10 cellular contexts compared by ENCODE assay signal in the genomic region with DNA sequence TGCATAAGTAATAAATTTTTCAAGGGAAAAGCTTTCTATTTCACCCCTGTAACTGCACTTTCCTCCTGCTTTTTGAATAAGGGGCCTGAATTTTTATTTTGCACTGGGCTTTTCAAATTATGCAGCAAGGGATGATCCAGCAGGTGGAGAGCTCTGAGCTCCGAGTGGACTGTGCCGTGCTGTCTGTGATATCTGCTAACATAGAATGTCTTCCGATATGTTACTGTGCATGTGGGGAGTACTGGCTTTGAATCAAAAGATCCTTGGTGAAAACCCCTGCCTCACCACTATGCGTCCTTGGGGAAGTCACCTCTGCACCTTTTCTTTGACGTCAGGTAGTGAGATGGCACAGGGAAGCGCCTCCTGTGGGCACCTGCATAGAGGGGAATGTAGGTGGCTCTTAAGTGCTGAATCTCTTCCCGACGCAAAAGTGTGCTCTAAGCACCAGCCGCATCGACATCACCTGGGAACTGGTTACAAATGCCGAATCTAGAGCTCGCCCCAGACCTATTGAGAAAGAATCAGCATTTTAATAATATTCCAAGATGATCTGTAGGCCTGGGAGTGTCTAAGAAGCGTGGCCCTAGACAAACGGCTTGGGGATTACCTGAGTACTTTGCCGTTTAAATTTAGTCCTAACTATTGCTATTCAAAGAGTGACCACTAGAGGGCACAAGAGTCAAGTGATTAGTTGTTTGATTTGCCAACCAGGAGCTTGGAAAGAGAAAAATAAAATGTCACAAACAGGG. TPM values are rescaled to one million over a fixed set of nuclear protein-coding genes. Genes with fewer than 3 reads are reported as not detected.
DNase-seq lines count a peak whose midpoint lies in the region; ATAC-seq and TF ChIP-seq lines count a peak whose summit lies in the region.
"Had no signal": no experiment of that assay in that cellular context is flagged by ENCODE, and none has a peak within 500 bp of the region (broad histone marks: within the 10 kb centered on the region; RNA-seq: fewer than 3 reads in every experiment).

No MANE protein-coding gene starts in this region.

- H3K4me3 ChIP-seq in BLaER1 (no peak overlapping the region), psoas muscle (no peak overlapping the region)
- H3K4me3 ChIP-seq: SJSA1 had no signal

- DNase-seq in GM13976 (ENCODE audit: low spot score) (peak; percentile 82), NCI-H2081 (lab: John Stamatoyannopoulos, UW) (peak; percentile 76 to 77), glomerular endothelial cell (ENCODE audit: extremely low read depth, low read depth, low spot score) (peak; percentile 69), psoas muscle (no peak)
- DNase-seq in activated T-cell treated with anti-CD3 and anti-CD28 coated beads, Interleukin-2, amount 50 U/mL, for 1 hour, result peak; percentile 30

- H3K9me3 ChIP-seq in BLaER1 (peaks cover 20% of the 10 kb centered on the region), psoas muscle (no peaks in the 10 kb centered on the region)
- H3K9me3 ChIP-seq: SJSA1 had no signal

- no peak overlapping the region for H3K9ac ChIP-seq in BLaER1

- in situ Hi-C loops in GM13976 (cut with MboI; ENCODE audit: low sequenced_read_pairs, unreplicated experiment), result loop anchor here (5.0 kb wide), 1 partner anchor 77 kb away; no protein-coding TSS in a partner anchor

- H3K4me1 ChIP-seq in BLaER1 (peaks cover 52% of the 10 kb centered on the region), psoas muscle (no peaks in the 10 kb centered on the region)
- H3K4me1 ChIP-seq: SJSA1 had no signal

- peak in 3 of 4 donors; percentile 44 to 66 (median 64) for ATAC-seq in psoas muscle
- ATAC-seq in HG03135 (IDR thresholded peaks at IDR 0.05; ENCODE audit: unreplicated experiment), result no peak
- no peak for ATAC-seq in GM18502 (IDR thresholded peaks at IDR 0.05; ENCODE audit: poor library complexity, unreplicated experiment)

- intact Hi-C loops in psoas muscle (cut with DNase I), result loop anchor here (2.0 to 5.0 kb wide), 2 partner anchors 76 to 297 kb away; no protein-coding TSS in a partner anchor

- H3K27me3 ChIP-seq in BLaER1, result peaks cover 4% of the 10 kb centered on the region
- H3K27me3 ChIP-seq in psoas muscle (ENCODE audit: insufficient read depth in 3 of 3, low read length in 2 of 3), result peaks cover 0 to 34% (median 7%) of the 10 kb centered on the region in 3 donors
- H3K27me3 ChIP-seq: SJSA1 had no signal

- H3K36me3 ChIP-seq in BLaER1 (peaks cover 4% of the 10 kb centered on the region; the same call in 1 of the 2 replicates), psoas muscle (ENCODE audit: insufficient read depth in 1 of 2, low read depth in 1 of 2) (no peaks in the 10 kb centered on the region)
- H3K36me3 ChIP-seq: SJSA1 had no signal

- H3K4me2 ChIP-seq in BLaER1, result peak overlapping the region; percentile 37

- TF ChIP-seq CTCF in GM13976 (IDR thresholded peaks at IDR 0.05; ENCODE audit: borderline replicate concordance, control extremely low read depth, extremely low read depth, insufficient read depth, missing control alignments) (peak; percentile 67), psoas muscle (IDR thresholded peaks at IDR 0.05) (peak; percentile 87)

- 12 to 17% (median 15%) methylated on average over 15 of the region's 15 CpGs for WGBS in psoas muscle, 3 donors

- no peaks in the 10 kb centered on the region for H4K20me1 ChIP-seq in BLaER1

- H3K27ac ChIP-seq in BLaER1 (no peak overlapping the region), psoas muscle (no peak overlapping the region)
- H3K27ac ChIP-seq: SJSA1 had no signal

RNA-seq across cellular contexts. Expression of a gene that starts 19.2 kb away (rescaled TPM):
- 167 and 199 TPM in 2 replicates for total RNA-seq in glomerular endothelial cell
- 10 to 100 TPM in 2 of 4 donors, 1 to 10 TPM in 2; 8.0 to 13.3 (median 10.0) TPM for total RNA-seq in psoas muscle
- polyA plus RNA-seq in psoas muscle, result 10 to 100 TPM in 1 of 3 donors, 1 to 10 TPM in 2; 5.9 to 13.2 (median 7.0) TPM

RNA-seq across cellular contexts. Expression of a gene that starts 50.1 kb away (rescaled TPM):
- total RNA-seq in glomerular endothelial cell (not detected in 2 replicates), psoas muscle (not detected)
- under 1 TPM in 1 of 3 donors, not detected in 2; 0.04 TPM for polyA plus RNA-seq in psoas muscle
- total RNA-seq: SJSA1, skeletal muscle tissue had no signal

Comparison
In these comparisons a context has a peak if more than half of its experiments do, and no peak if none do; other contexts are left out.
1. DNase-seq: peak in GM13976 (single experiment), NCI-H2081 (2 of 2), activated T-cell treated with anti-CD3 and anti-CD28 coated beads, Interleukin-2, amount 50 U/mL, for 1 hour (single experiment) and glomerular endothelial cell (single experiment); none in psoas muscle (0 of 2).
2. ATAC-seq: peak in psoas muscle (3 of 4); none in HG03135 (single experiment) and GM18502 (single experiment).
3. RNA of a gene that starts 19.2 kb away (total RNA-seq): 167 to 199 TPM in glomerular endothelial cell; 8.0 to 13.3 TPM in psoas muscle; every median in the first group is over 10 times any median in the second.